8 cellular contexts compared by ENCODE assay signal in the genomic region with DNA sequence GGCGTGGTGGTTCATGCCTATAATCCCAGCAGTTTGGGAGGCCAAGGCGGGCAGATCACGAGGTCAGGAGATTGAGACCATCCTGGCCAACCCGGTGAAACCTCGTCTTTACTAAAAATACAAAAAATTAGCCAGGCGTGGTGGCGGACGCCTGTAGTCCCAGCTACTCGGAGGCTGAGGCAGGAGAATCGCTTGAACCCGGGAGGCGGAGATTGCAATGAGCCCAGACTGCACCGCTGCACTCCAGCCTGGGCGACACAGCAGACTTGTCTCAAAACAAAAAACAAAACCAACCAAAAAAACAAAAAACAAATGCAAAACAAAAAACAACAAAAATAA. TPM values are rescaled to one million over a fixed set of nuclear protein-coding genes. Genes with fewer than 3 reads are reported as not detected.
DNase-seq lines count a peak whose midpoint lies in the region; ATAC-seq and TF ChIP-seq lines count a peak whose summit lies in the region.
"Not testable (repeated sequence)": the region's sequence is repeated elsewhere in the genome, so short reads cannot be mapped to it uniquely, and the experiment has no call there.

No MANE protein-coding gene starts in this region.

- H3K4me2 ChIP-seq in neuronal stem cell (ENCODE audit: insufficient read depth, low read length, poor library complexity, severe bottlenecking), result peak overlapping the region; percentile 48

- H3K9ac ChIP-seq in neuronal stem cell (ENCODE audit: low read depth, low read length, poor library complexity), result not testable (repeated sequence)

- not testable (repeated sequence) for H2BK15ac ChIP-seq in neuronal stem cell (ENCODE audit: low read length)

- H3K36me3 Mint-ChIP-seq in CD4-positive, alpha-beta T cell (ENCODE audit: low read depth), result peaks cover 32% of the 10 kb centered on the region

- in situ Hi-C loops in astrocyte of the spinal cord (cut with HindIII; ENCODE audit: low sequenced_read_pairs), result not testable (repeated sequence)

- not testable (repeated sequence) for TF ChIP-seq POLR2A in suprapubic skin (IDR thresholded peaks at IDR 0.05)

- H3K4ac ChIP-seq in neuronal stem cell (ENCODE audit: low read length), result not testable (repeated sequence)

- peaks cover 13% of the 10 kb centered on the region for H3K79me1 ChIP-seq in neuronal stem cell (ENCODE audit: low read depth, low read length)

- not testable (repeated sequence) for H3K18ac ChIP-seq in neuronal stem cell (ENCODE audit: low read length)

- peak overlapping the region; percentile 90 for H2AFZ ChIP-seq in neuronal stem cell (ENCODE audit: low read length)

- H3K4me3 Mint-ChIP-seq in CD4-positive, alpha-beta T cell, result peak overlapping the region; percentile 95

- CTCF ChIA-PET in CD4-positive, alpha-beta T cell (lab: Charles Lee), result interaction anchor here (1.0 to 2.0 kb wide), 3 partner anchors 20 to 141 kb away, joined by 3 to 7 read pairs (median 4); partner anchors contain the start of gene MCMBP

- H3K9me3 Mint-ChIP-seq in CD4-positive, alpha-beta T cell, result not testable (repeated sequence)

- POLR2A ChIA-PET in CD4-positive, alpha-beta T cell (lab: Charles Lee), result interaction anchor here (0.6 to 5.3 kb wide), 6 partner anchors 10 to 1137 kb away, joined by 3 to 82 read pairs (median 4); partner anchors contain the start of genes CACUL1, INPP5F and MCMBP

- not testable (repeated sequence) for H2BK120ac ChIP-seq in neuronal stem cell (ENCODE audit: low read depth, low read length)

- not testable (repeated sequence) for ATAC-seq in CD4-positive, alpha-beta T cell (ENCODE audit: poor library complexity)

- not testable (repeated sequence) for TF ChIP-seq CTCF in CD4-positive, alpha-beta T cell (IDR thresholded peaks at IDR 0.05); WI38 (IDR thresholded peaks at IDR 0.05; ENCODE audit: low read depth, low read length); astrocyte of the spinal cord (IDR thresholded peaks at IDR 0.05; ENCODE audit: low read depth, low read length); epithelial cell of proximal tubule (conservative IDR thresholded peaks at IDR 0.05; ENCODE audit: low read depth, low read length); suprapubic skin (IDR thresholded peaks at IDR 0.05)

- not testable (repeated sequence) for H2BK12ac ChIP-seq in neuronal stem cell (ENCODE audit: low read length)

- H3K27me3 ChIP-seq in CD4-positive, alpha-beta T cell (ENCODE audit: control insufficient read depth, insufficient read depth, low read length); layer of hippocampus (ENCODE audit: control insufficient read depth, insufficient read depth, low read length); neuronal stem cell (ENCODE audit: control insufficient read depth in 3 of 3, insufficient read depth in 3 of 3, low read depth in 1 of 3, low read length in 3 of 3); suprapubic skin: not testable (repeated sequence)

- H2AK5ac ChIP-seq in neuronal stem cell (ENCODE audit: low read depth, low read length), result not testable (repeated sequence)

- intact Hi-C loops in CD4-positive, alpha-beta T cell (cut with DNase I, micrococcal nuclease), result loop anchor here (1.0 to 5.0 kb wide), 2 partner anchors 19 to 1845 kb away; partner anchors contain the start of gene RAB11FIP2 (in 1 of the 2)

- H3K27ac Mint-ChIP-seq in CD4-positive, alpha-beta T cell, result peak overlapping the region; percentile 95

- not testable (repeated sequence) for H3K9me3 ChIP-seq in CD4-positive, alpha-beta T cell (ENCODE audit: control insufficient read depth, low read length); KOPT-K1 (ENCODE audit: insufficient read depth, low read length, poor library complexity, severe bottlenecking); neuronal stem cell (replicated peaks in 1 of 2; ENCODE audit: control insufficient read depth in 2 of 2, insufficient read depth in 1 of 2, low read depth in 1 of 2, low read length in 2 of 2); suprapubic skin

- not testable (repeated sequence) for H3K27ac ChIP-seq in CD4-positive, alpha-beta T cell (ENCODE audit: low read depth, low read length); neuronal stem cell (replicated peaks; ENCODE audit: low read length)
- H3K27ac ChIP-seq in KOPT-K1 (ENCODE audit: low read depth, low read length, poor library complexity, severe bottlenecking) (peak overlapping the region; percentile 74), layer of hippocampus (ENCODE audit: low read depth, low read length) (peak overlapping the region; percentile 84), suprapubic skin (peak overlapping the region; percentile 79)

- H3K36me3 ChIP-seq in KOPT-K1 (ENCODE audit: insufficient read depth, low read length), result peaks cover 19% of the 10 kb centered on the region; the same call in 1 of the 2 replicates
- peaks cover 6 to 19% of the 10 kb centered on the region in 2 donors for H3K36me3 ChIP-seq in neuronal stem cell (replicated peaks in 1 of 2; ENCODE audit: control insufficient read depth in 2 of 2, insufficient read depth in 2 of 2, low read length in 2 of 2)
- not testable (repeated sequence) for H3K36me3 ChIP-seq in suprapubic skin

- not testable (repeated sequence) for DNase-seq in CD4-positive, alpha-beta T cell; astrocyte of the spinal cord (ENCODE audit: low read depth, low spot score); epithelial cell of proximal tubule (ENCODE audit: low read depth); neuronal stem cell (ENCODE audit: low spot score); suprapubic skin (ENCODE audit: low spot score in 2 of 2)

- peaks cover 53% of the 10 kb centered on the region for H3K4me1 Mint-ChIP-seq in CD4-positive, alpha-beta T cell (ENCODE audit: low read depth)

- H3K27me3 Mint-ChIP-seq in CD4-positive, alpha-beta T cell, result not testable (repeated sequence)

- H3K14ac ChIP-seq in neuronal stem cell (ENCODE audit: low read length), result not testable (repeated sequence)

- not testable (repeated sequence) for TF ChIP-seq EP300 in suprapubic skin (IDR thresholded peaks at IDR 0.05)

- no CpG with 5 or more reads among the region's 14 CpGs for WGBS in neuronal stem cell (ENCODE audit: extremely low coverage in 2 of 2, insufficient read length in 2 of 2, insufficient replicate concordance in 1 of 2), 2 donors
- WGBS in suprapubic skin, result 40% methylated on average over 14 of the region's 14 CpGs

- peak overlapping the region; percentile 93 for H3K4me3 ChIP-seq in WI38 (ENCODE audit: low read depth, low read length)
- peak overlapping the region; percentile 99 for H3K4me3 ChIP-seq in astrocyte of the spinal cord (ENCODE audit: low read depth, low read length)
- H3K4me3 ChIP-seq in epithelial cell of proximal tubule (ENCODE audit: low read depth, low read length), result peak overlapping the region; percentile 100
- H3K4me3 ChIP-seq in neuronal stem cell (ENCODE audit: low read length in 2 of 2), result peak overlapping the region in 1 of 2 donors; percentile 96
- H3K4me3 ChIP-seq in suprapubic skin, result peak overlapping the region; percentile 75

- H3K23ac ChIP-seq in neuronal stem cell (ENCODE audit: low read depth, low read length, poor library complexity), result not testable (repeated sequence)

- H4K91ac ChIP-seq in neuronal stem cell (ENCODE audit: low read depth, low read length, poor library complexity), result not testable (repeated sequence)

- H4K8ac ChIP-seq in neuronal stem cell (ENCODE audit: low read depth, low read length), result not testable (repeated sequence)

- H2BK5ac ChIP-seq in neuronal stem cell (ENCODE audit: low read length), result not testable (repeated sequence)

- not testable (repeated sequence) for H3K4me1 ChIP-seq in neuronal stem cell (ENCODE audit: control insufficient read depth in 2 of 2, insufficient read depth in 1 of 2, low read depth in 1 of 2, low read length in 2 of 2)
- peaks cover 44% of the 10 kb centered on the region for H3K4me1 ChIP-seq in suprapubic skin

RNA-seq across cellular contexts. Expression of gene SEC23IP, which starts 0.7 kb away (rescaled TPM):
- 10 to 100 TPM; 18.1 to 21.1 TPM for total RNA-seq in CD4-positive, alpha-beta T cell
- total RNA-seq in epithelial cell of proximal tubule (19.3 and 33.0 TPM in 2 replicates), suprapubic skin (10 to 100 TPM; 20.8 to 49.6 (median 24.2) TPM)
- polyA plus RNA-seq in neuronal stem cell (2013, experiment 1 of 2), result 50.7 TPM
- polyA plus RNA-seq in neuronal stem cell (2013, experiment 2 of 2), result 59.6 TPM

RNA-seq across cellular contexts. Expression of gene MCMBP, which starts 19.2 kb away (rescaled TPM):
- 10 to 100 TPM; 14.5 to 14.6 TPM for total RNA-seq in CD4-positive, alpha-beta T cell
- total RNA-seq in epithelial cell of proximal tubule (58.9 and 90.3 TPM in 2 replicates), suprapubic skin (10 to 100 TPM; 38.1 to 57.3 (median 55.4) TPM)
- polyA plus RNA-seq in neuronal stem cell (2013, experiment 1 of 2), result 44.9 TPM
- 43.8 TPM for polyA plus RNA-seq in neuronal stem cell (2013, experiment 2 of 2)
